3 cellular contexts compared by ENCODE assay signal in the genomic region with DNA sequence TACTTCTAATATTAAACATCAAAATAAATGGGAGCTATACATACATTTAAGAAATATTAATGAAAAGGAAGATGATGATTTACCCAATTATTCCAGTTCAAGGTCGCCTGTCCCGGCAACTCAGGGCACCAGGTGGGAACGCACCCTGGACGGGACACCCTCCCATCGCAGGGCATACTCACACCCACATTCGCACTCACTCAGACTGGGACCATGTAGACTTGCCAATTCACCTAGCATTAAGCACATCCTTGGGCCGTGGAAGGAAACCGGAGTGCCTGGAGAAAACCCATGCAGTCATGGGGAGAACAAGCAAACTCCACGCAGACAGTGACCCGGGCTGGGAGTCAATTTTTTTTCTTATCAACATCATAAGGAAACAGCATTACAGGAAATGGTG.
"Had no signal": no experiment of that assay in that cellular context is flagged by ENCODE, and none has a peak within 500 bp of the region (broad histone marks: within the 10 kb centered on the region; RNA-seq: fewer than 3 reads in every experiment).

No MANE protein-coding gene starts in this region.

- DNase-seq: GDM1, GF-D8 had no signal

- H3K4me3 ChIP-seq: GM12878 had no signal

- ATAC-seq: GM12878 had no signal
